Comparison of ENCODE assay signal across 1 cellular context in the genomic region with DNA sequence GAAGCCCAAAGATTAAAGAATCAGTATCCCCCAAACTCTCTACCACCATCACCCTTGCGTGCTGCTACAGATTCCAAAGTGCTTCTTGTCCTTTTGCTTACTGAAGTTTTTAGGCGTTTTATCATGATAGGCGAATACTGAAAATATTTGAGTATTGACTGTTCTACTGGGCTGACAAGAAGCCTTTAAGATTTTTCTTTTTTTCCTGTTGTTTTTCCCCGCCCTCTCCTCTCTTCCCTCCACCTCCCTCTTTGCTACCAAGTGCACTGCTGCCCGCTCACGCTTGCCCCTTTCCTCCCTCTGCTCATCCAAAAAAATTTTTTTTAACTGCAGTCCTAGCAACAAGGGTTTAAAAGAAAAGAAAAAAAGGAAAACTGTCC.
TF ChIP-seq lines count a peak whose summit lies in the region.

No MANE protein-coding gene starts in this region.

TF ChIP-seq in K562, 482 proteins besides CTCF, POLR2A, EP300 and RAD21:
- no peak for TF ChIP-seq GATAD2B (IDR thresholded peaks at IDR 0.05; ENCODE audit: borderline replicate concordance)
- TF ChIP-seq, protein P1, sequence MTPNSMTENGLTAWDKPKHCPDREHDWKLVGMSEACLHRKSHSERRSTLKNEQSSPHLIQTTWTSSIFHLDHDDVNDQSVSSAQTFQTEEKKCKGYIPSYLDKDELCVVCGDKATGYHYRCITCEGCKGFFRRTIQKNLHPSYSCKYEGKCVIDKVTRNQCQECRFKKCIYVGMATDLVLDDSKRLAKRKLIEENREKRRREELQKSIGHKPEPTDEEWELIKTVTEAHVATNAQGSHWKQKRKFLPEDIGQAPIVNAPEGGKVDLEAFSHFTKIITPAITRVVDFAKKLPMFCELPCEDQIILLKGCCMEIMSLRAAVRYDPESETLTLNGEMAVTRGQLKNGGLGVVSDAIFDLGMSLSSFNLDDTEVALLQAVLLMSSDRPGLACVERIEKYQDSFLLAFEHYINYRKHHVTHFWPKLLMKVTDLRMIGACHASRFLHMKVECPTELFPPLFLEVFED (CRISPR knock-in tag; conservative IDR thresholded peaks at IDR 0.05) = 0 out of 2 replicates have a peak, but pooled peaks have one; percentile 41
- TF ChIP-seq HDAC1 (IDR thresholded peaks at IDR 0.05) = 0 out of 4 replicates have a peak, but pooled peaks of 1 of the 2 experiments have one; percentile 18
- no peak for TF ChIP-seq TRIM24 (IDR thresholded peaks at IDR 0.05)
- TF ChIP-seq, protein P2, sequence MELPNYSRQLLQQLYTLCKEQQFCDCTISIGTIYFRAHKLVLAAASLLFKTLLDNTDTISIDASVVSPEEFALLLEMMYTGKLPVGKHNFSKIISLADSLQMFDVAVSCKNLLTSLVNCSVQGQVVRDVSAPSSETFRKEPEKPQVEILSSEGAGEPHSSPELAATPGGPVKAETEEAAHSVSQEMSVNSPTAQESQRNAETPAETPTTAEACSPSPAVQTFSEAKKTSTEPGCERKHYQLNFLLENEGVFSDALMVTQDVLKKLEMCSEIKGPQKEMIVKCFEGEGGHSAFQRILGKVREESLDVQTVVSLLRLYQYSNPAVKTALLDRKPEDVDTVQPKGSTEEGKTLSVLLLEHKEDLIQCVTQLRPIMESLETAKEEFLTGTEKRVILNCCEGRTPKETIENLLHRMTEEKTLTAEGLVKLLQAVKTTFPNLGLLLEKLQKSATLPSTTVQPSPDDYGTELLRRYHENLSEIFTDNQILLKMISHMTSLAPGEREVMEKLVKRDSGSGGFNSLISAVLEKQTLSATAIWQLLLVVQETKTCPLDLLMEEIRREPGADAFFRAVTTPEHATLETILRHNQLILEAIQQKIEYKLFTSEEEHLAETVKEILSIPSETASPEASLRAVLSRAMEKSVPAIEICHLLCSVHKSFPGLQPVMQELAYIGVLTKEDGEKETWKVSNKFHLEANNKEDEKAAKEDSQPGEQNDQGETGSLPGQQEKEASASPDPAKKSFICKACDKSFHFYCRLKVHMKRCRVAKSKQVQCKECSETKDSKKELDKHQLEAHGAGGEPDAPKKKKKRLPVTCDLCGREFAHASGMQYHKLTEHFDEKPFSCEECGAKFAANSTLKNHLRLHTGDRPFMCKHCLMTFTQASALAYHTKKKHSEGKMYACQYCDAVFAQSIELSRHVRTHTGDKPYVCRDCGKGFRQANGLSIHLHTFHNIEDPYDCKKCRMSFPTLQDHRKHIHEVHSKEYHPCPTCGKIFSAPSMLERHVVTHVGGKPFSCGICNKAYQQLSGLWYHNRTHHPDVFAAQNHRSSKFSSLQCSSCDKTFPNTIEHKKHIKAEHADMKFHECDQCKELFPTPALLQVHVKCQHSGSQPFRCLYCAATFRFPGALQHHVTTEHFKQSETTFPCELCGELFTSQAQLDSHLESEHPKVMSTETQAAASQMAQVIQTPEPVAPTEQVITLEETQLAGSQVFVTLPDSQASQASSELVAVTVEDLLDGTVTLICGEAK (IDR thresholded peaks at IDR 0.05) = 0 out of 2 replicates have a peak, but pooled peaks have one; percentile 5
- TF ChIP-seq, protein P2 (CRISPR knock-in tag; IDR thresholded peaks at IDR 0.05) = no peak
